12 cellular contexts compared by ENCODE assay signal in the genomic region with DNA sequence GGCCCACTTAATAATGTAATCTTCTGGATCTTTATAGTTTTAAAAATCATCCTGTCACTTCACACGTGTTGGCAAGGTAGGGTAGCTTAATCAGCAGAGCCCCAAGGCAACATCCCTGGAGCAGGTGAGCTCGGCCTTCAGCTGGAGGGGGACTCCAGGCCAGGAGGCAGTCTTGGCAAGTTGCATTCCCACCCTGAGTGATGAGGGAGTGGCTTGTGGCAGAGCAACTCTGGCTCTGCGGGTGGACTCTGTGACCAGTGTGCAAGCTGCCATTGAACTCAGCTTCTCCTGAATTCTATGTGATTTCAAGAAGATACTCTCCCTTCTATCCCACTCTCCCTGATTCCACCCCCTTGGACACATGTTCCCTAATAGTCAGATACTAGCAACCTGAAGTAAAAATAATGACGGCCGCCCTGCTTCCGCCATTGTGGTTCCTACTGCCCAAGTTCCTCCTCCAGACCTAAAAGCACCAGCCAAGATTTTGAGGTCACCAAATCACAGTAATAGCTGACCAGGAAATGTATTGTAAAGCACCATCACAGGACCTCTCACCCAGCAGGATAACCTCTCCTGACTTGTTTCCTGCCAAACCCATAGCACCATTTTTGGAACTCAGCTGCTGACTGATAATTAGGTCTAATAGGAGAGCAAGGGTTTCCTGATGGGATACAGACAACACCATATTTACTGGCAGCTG. TPM values are rescaled to one million over a fixed set of nuclear protein-coding genes. Genes with fewer than 3 reads are reported as not detected.
A peak's percentile ranks its signal among the peaks of the same experiment; 100 is the strongest.
DNase-seq lines count a peak whose midpoint lies in the region; ATAC-seq and TF ChIP-seq lines count a peak whose summit lies in the region.
"Had no signal": no experiment of that assay in that cellular context is flagged by ENCODE, and none has a peak within 500 bp of the region (broad histone marks: within the 10 kb centered on the region; RNA-seq: fewer than 3 reads in every experiment).

No MANE protein-coding gene starts in this region.

- intact Hi-C loops in mammary epithelial cell (cut with micrococcal nuclease) (no loop called here), MCF 10A (cut with micrococcal nuclease) (no loop called here), left ventricle myocardium superior (cut with micrococcal nuclease) (no loop called here), PC-3 (cut with micrococcal nuclease) (no loop called here)

- CTCF ChIA-PET in mammary epithelial cell (lab: Charles Lee; ENCODE audit: low non-redundant PET) (no interaction called here), MCF 10A (lab: Yijun Ruan, JAX) (interaction anchor here (0.6 to 1.5 kb wide), 6 partner anchors 12 to 1479 kb away, joined by 3 to 14 read pairs (median 3); a partner anchor contains a TSS), PC-3 (lab: Charles Lee) (no interaction called here)

- H3K36me3 Mint-ChIP-seq in MCF 10A (ENCODE audit: insufficient read depth, unreplicated experiment) = no peaks in the 10 kb centered on the region
- H3K36me3 Mint-ChIP-seq in stimulated activated naive B cell treated with anti-CD40 and anti-IgM and Interleukin-4, amounts not matched to agents 10 μg/mL and 1 μg/mL and 100 μg/mL, for 72 hours = no peaks in the 10 kb centered on the region

- H3K27me3 ChIP-seq in mammary epithelial cell (ENCODE audit: insufficient read depth, low read length) = no peaks in the 10 kb centered on the region
- H3K27me3 ChIP-seq in PC-3 (ENCODE audit: low read length) = no peaks in the 10 kb centered on the region
- H3K27me3 ChIP-seq: brain microvascular endothelial cell had no signal

- TF ChIP-seq CTCF in mammary epithelial cell (conservative IDR thresholded peaks at IDR 0.05 in 1 of 2, IDR thresholded peaks at IDR 0.05 in 1 of 2; ENCODE audit: extremely low read depth in 1 of 2, insufficient read depth in 1 of 2, low read depth in 1 of 2, low read length in 2 of 2) (no peak), MCF 10A (IDR thresholded peaks at IDR 0.05; ENCODE audit: unreplicated experiment) (no peak), PC-3 (conservative IDR thresholded peaks at IDR 0.05; ENCODE audit: low read depth, low read length) (no peak)

- H3K4me1 Mint-ChIP-seq in MCF 10A (ENCODE audit: insufficient read depth, unreplicated experiment) = peaks cover 24% of the 10 kb centered on the region
- peaks cover 47 to 75% of the 10 kb centered on the region in 2 donors for H3K4me1 Mint-ChIP-seq in stimulated activated naive B cell treated with anti-CD40 and anti-IgM and Interleukin-4, amounts not matched to agents 10 μg/mL and 1 μg/mL and 100 μg/mL, for 72 hours

- WGBS in mammary epithelial cell (ENCODE audit: low coverage, missing lambda C conversion rate) = 60% methylated on average over 6 of the region's 6 CpGs

- no peaks in the 10 kb centered on the region for H3K9me3 ChIP-seq in mammary epithelial cell (replicated peaks; ENCODE audit: insufficient read depth, low read length)
- H3K9me3 ChIP-seq in PC-3 (ENCODE audit: low read length) = no peaks in the 10 kb centered on the region

- POLR2A ChIA-PET in MCF 10A (lab: Yijun Ruan, JAX) = interaction anchor here (0.5 to 1.1 kb wide), 3 partner anchors 12 to 1340 kb away, joined by 3 to 5 read pairs (median 4); no protein-coding TSS in a partner anchor
- POLR2A ChIA-PET in PC-3 (lab: Charles Lee; ENCODE audit: unreplicated experiment) = no interaction called here

- TSS peak; percentile 32 for BruUV-seq in mammary epithelial cell (replicated peaks; lab: Mats Ljungman, UMichigan)
- no TSS peak for BruUV-seq in MCF 10A (replicated peaks; lab: Mats Ljungman, UMichigan)
- no TSS peak for BruUV-seq in PC-3 (replicated peaks; lab: Mats Ljungman, UMichigan)

- no peaks in the 10 kb centered on the region for H3F3A ChIP-seq in PC-3 (ENCODE audit: low read length, unreplicated experiment)

- H3K27ac ChIP-seq in mammary epithelial cell (ENCODE audit: insufficient read depth, low read depth, low read length) (no peak overlapping the region), PC-3 (ENCODE audit: low read length) (no peak overlapping the region)
- H3K27ac ChIP-seq: brain microvascular endothelial cell had no signal

- in situ Hi-C loops in mammary epithelial cell (cut with MboI; ENCODE audit: low sequenced_read_pairs in 2 of 2) = no loop called here

- H3K4me3 Mint-ChIP-seq in MCF 10A (ENCODE audit: unreplicated experiment) = no peak overlapping the region
- no peak overlapping the region for H3K4me3 Mint-ChIP-seq in stimulated activated naive B cell treated with anti-CD40 and anti-IgM and Interleukin-4, amounts not matched to agents 10 μg/mL and 1 μg/mL and 100 μg/mL, for 72 hours

- H3K79me2 ChIP-seq in mammary epithelial cell (ENCODE audit: insufficient read depth, low read length) (no peaks in the 10 kb centered on the region), PC-3 (ENCODE audit: low read length) (no peaks in the 10 kb centered on the region)

- DNase-seq in mammary epithelial cell (peak; percentile 24), MCF 10A (ENCODE audit: unreplicated experiment) (no peak), UCSD-AML1 (lab: John Stamatoyannopoulos, UW; ENCODE audit: unreplicated experiment) (peak; percentile 26), left ventricle myocardium superior (no peak), AML-193 (lab: John Stamatoyannopoulos, UW) (no peak), PC-3 (no peak)
- no peak for DNase-seq in stimulated activated naive B cell treated with anti-CD40 and anti-IgM and Interleukin-4, amounts not matched to agents 10 μg/mL and 1 μg/mL and 100 μg/mL, for 72 hours
- DNase-seq: activated B cell treated with CpG ODN at 0.5 μM for 24 hours, brain microvascular endothelial cell, NCI-H510A treated with DMSO at 0.1 percent for 48 hours had no signal

- H3K4me1 ChIP-seq in mammary epithelial cell (ENCODE audit: insufficient read depth, low read length) (peaks cover 2% of the 10 kb centered on the region), PC-3 (ENCODE audit: insufficient read depth, low read length) (peaks cover 7% of the 10 kb centered on the region)

- H3K36me3 ChIP-seq in mammary epithelial cell (ENCODE audit: insufficient read depth, low read length) (no peaks in the 10 kb centered on the region), PC-3 (ENCODE audit: low read depth, low read length) (no peaks in the 10 kb centered on the region)
- H3K36me3 ChIP-seq: brain microvascular endothelial cell had no signal

- no peak overlapping the region for H3K4me3 ChIP-seq in mammary epithelial cell (replicated peaks in 1 of 3; ENCODE audit: insufficient read depth in 1 of 3, low read depth in 2 of 3, low read length in 3 of 3)
- no peak overlapping the region for H3K4me3 ChIP-seq in PC-3 (ENCODE audit: low read length)

- H3K27ac Mint-ChIP-seq in MCF 10A (ENCODE audit: low read depth, unreplicated experiment) = no peak overlapping the region
- H3K27ac Mint-ChIP-seq in stimulated activated naive B cell treated with anti-CD40 and anti-IgM and Interleukin-4, amounts not matched to agents 10 μg/mL and 1 μg/mL and 100 μg/mL, for 72 hours = peak overlapping the region; percentile 57
- H3K27ac Mint-ChIP-seq: progenitor cell of endocrine pancreas had no signal

- H4K20me1 ChIP-seq in mammary epithelial cell (ENCODE audit: insufficient read depth, low read length) (no peaks in the 10 kb centered on the region), PC-3 (ENCODE audit: low read length) (no peaks in the 10 kb centered on the region)

- no peaks in the 10 kb centered on the region for H3K27me3 Mint-ChIP-seq in MCF 10A (ENCODE audit: insufficient read depth, unreplicated experiment)
- no peaks in the 10 kb centered on the region for H3K27me3 Mint-ChIP-seq in stimulated activated naive B cell treated with anti-CD40 and anti-IgM and Interleukin-4, amounts not matched to agents 10 μg/mL and 1 μg/mL and 100 μg/mL, for 72 hours
- H3K27me3 Mint-ChIP-seq: activated B cell treated with CpG ODN at 0.5 μM for 24 hours had no signal

- no peaks in the 10 kb centered on the region for H3K9me3 Mint-ChIP-seq in MCF 10A (ENCODE audit: unreplicated experiment)
- no peaks in the 10 kb centered on the region for H3K9me3 Mint-ChIP-seq in stimulated activated naive B cell treated with anti-CD40 and anti-IgM and Interleukin-4, amounts not matched to agents 10 μg/mL and 1 μg/mL and 100 μg/mL, for 72 hours
- H3K9me3 Mint-ChIP-seq: activated B cell treated with CpG ODN at 0.5 μM for 24 hours had no signal

- dilution Hi-C loops in mammary epithelial cell (cut with HindIII; ENCODE audit: low sequenced_read_pairs) = loop anchor here (5.0 kb wide), 1 partner anchor 36 kb away; no protein-coding TSS in a partner anchor

- no peaks in the 10 kb centered on the region for H3K9me2 ChIP-seq in PC-3 (replicated peaks; ENCODE audit: low read length)

- H3K9ac ChIP-seq in mammary epithelial cell (ENCODE audit: insufficient read depth, low read length) (no peak overlapping the region), PC-3 (ENCODE audit: low read length) (no peak overlapping the region)

- H3K4me2 ChIP-seq in mammary epithelial cell (ENCODE audit: insufficient read depth, low read depth, low read length) (no peak overlapping the region), PC-3 (ENCODE audit: low read length) (no peak overlapping the region)

- H2AFZ ChIP-seq in mammary epithelial cell (ENCODE audit: low read depth, low read length) (no peak overlapping the region), PC-3 (ENCODE audit: low read length) (no peak overlapping the region)

- peak; percentile 66 for ATAC-seq in left ventricle myocardium superior
- ATAC-seq in stimulated activated naive B cell treated with anti-CD40 and anti-IgM and Interleukin-4, amounts not matched to agents 10 μg/mL and 1 μg/mL and 100 μg/mL, for 72 hours (replicated peaks) = no peak
- no peak for ATAC-seq in PC-3
- ATAC-seq in GM18909 (IDR thresholded peaks at IDR 0.05; ENCODE audit: poor library complexity, unreplicated experiment) = no peak

RNA-seq across cellular contexts. Expression of a gene that starts 11.5 kb away (rescaled TPM):
- total RNA-seq in mammary epithelial cell (10 to 100 TPM; 27.6 to 50.5 TPM), MCF 10A (2022) (23.9 and 37.4 TPM in 2 replicates), left ventricle myocardium superior (11.9 TPM), PC-3 (2014; rRNA removed) (4.8 and 5.0 TPM in 2 replicates)
- 6.1 TPM for polyA plus RNA-seq in mammary epithelial cell
- polyA minus RNA-seq in mammary epithelial cell = 53.0 TPM

Comparison
In these comparisons a context has a peak if more than half of its experiments do, and no peak if none do; other contexts are left out.
1. DNase-seq: peak in mammary epithelial cell (single experiment) and UCSD-AML1 (single experiment); none in MCF 10A (single experiment), left ventricle myocardium superior (single experiment), stimulated activated naive B cell treated with anti-CD40 and anti-IgM and Interleukin-4, amounts not matched to agents 10 μg/mL and 1 μg/mL and 100 μg/mL, for 72 hours (single experiment), AML-193 (0 of 2) and PC-3 (single experiment).